In genomic region chr3:168096210-168096795, GRCh38 we compare ENCODE assay signal across 2 cellular contexts.
TF ChIP-seq lines count a peak whose summit lies in the region.

No MANE protein-coding gene starts in this region.

TF ChIP-seq in GM23338, 12 proteins besides CTCF, POLR2A, EP300 and RAD21:
- TF ChIP-seq CREB1 (CRISPR knock-in tag; IDR thresholded peaks at IDR 0.05; ENCODE audit: low read depth) (no peak), POLR2AphosphoS5 (IDR thresholded peaks at IDR 0.05; ENCODE audit: low read depth) (no peak; the same call in 1 of the 2 replicates), ZNF114 (CRISPR knock-in tag; IDR thresholded peaks at IDR 0.05) (no peak), EZH2 (IDR thresholded peaks at IDR 0.05; ENCODE audit: low read depth, unreplicated experiment) (no peak), REST (IDR thresholded peaks at IDR 0.05; ENCODE audit: unreplicated experiment) (no peak), STAT1 (IDR thresholded peaks at IDR 0.05; ENCODE audit: unreplicated experiment) (no peak), ZNF462 (CRISPR knock-in tag; IDR thresholded peaks at IDR 0.05) (no peak), EZH2phosphoT487 (IDR thresholded peaks at IDR 0.05; ENCODE audit: unreplicated experiment) (no peak), JUNB (IDR thresholded peaks at IDR 0.05; ENCODE audit: unreplicated experiment) (no peak), NANOG (IDR thresholded peaks at IDR 0.05; ENCODE audit: borderline replicate concordance) (no peak)
- TF ChIP-seq, protein P1, sequence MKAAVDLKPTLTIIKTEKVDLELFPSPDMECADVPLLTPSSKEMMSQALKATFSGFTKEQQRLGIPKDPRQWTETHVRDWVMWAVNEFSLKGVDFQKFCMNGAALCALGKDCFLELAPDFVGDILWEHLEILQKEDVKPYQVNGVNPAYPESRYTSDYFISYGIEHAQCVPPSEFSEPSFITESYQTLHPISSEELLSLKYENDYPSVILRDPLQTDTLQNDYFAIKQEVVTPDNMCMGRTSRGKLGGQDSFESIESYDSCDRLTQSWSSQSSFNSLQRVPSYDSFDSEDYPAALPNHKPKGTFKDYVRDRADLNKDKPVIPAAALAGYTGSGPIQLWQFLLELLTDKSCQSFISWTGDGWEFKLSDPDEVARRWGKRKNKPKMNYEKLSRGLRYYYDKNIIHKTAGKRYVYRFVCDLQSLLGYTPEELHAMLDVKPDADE (IDR thresholded peaks at IDR 0.05): no peak

TF ChIP-seq in GM12878, 131 proteins besides CTCF, POLR2A, EP300 and RAD21:
- TF ChIP-seq HDGF (IDR thresholded peaks at IDR 0.05): peak; percentile 21; the same call in 1 of the 2 replicates
- 0 out of 2 replicates have a peak, but pooled peaks have one; percentile 6 for TF ChIP-seq GABPA (IDR thresholded peaks at IDR 0.05; ENCODE audit: low read depth)
- peak; percentile 66; the same call in 1 of the 2 replicates for TF ChIP-seq NBN (IDR thresholded peaks at IDR 0.05)
- TF ChIP-seq IRF4 (IDR thresholded peaks at IDR 0.05; ENCODE audit: low read depth, low read length): peak; percentile 68
- no peak for TF ChIP-seq JUNB (IDR thresholded peaks at IDR 0.05)
- TF ChIP-seq ZBTB40 (IDR thresholded peaks at IDR 0.05; ENCODE audit: borderline replicate concordance): no peak
- TF ChIP-seq, protein P2, sequence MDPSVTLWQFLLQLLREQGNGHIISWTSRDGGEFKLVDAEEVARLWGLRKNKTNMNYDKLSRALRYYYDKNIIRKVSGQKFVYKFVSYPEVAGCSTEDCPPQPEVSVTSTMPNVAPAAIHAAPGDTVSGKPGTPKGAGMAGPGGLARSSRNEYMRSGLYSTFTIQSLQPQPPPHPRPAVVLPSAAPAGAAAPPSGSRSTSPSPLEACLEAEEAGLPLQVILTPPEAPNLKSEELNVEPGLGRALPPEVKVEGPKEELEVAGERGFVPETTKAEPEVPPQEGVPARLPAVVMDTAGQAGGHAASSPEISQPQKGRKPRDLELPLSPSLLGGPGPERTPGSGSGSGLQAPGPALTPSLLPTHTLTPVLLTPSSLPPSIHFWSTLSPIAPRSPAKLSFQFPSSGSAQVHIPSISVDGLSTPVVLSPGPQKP (IDR thresholded peaks at IDR 0.05; ENCODE audit: low read depth, low read length): no peak
- peak; percentile 60 for TF ChIP-seq RAD51 (IDR thresholded peaks at IDR 0.05)
- TF ChIP-seq POU2F2 (IDR thresholded peaks at IDR 0.05; ENCODE audit: borderline replicate concordance, low read depth, low read length): peak; percentile 44; the same call in 1 of the 3 replicates
- TF ChIP-seq BHLHE40 (IDR thresholded peaks at IDR 0.05; ENCODE audit: borderline replicate concordance in 1 of 2, low read depth in 2 of 2, low read length in 1 of 2): peak; percentile 73 to 79; a peak in 3 of 4 replicates
- TF ChIP-seq ESRRA (IDR thresholded peaks at IDR 0.05; ENCODE audit: low read length): no peak
- TF ChIP-seq, protein P3, sequence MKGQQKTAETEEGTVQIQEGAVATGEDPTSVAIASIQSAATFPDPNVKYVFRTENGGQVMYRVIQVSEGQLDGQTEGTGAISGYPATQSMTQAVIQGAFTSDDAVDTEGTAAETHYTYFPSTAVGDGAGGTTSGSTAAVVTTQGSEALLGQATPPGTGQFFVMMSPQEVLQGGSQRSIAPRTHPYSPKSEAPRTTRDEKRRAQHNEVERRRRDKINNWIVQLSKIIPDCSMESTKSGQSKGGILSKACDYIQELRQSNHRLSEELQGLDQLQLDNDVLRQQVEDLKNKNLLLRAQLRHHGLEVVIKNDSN (IDR thresholded peaks at IDR 0.05; ENCODE audit: borderline replicate concordance, extremely low read length, insufficient read depth, low read depth, low read length): peak; percentile 49
- no peak for TF ChIP-seq SUZ12 (IDR thresholded peaks at IDR 0.05; ENCODE audit: unreplicated experiment)
- TF ChIP-seq MYC (IDR thresholded peaks at IDR 0.05; ENCODE audit: insufficient read depth, insufficient read length, insufficient replicate concordance, low read length, severe bottlenecking): peak; percentile 83
- no peak for TF ChIP-seq HDAC6 (IDR thresholded peaks at IDR 0.05; ENCODE audit: unreplicated experiment)
- peak; percentile 23; the same call in 1 of the 2 replicates for TF ChIP-seq MTA2 (IDR thresholded peaks at IDR 0.05; ENCODE audit: low read depth)
- TF ChIP-seq MXI1 (IDR thresholded peaks at IDR 0.05; ENCODE audit: low read depth, low read length): peak; percentile 85
- TF ChIP-seq PAX5 (IDR thresholded peaks at IDR 0.05; ENCODE audit: borderline replicate concordance, low read depth, low read length): peak; percentile 59; the same call in 1 of the 2 replicates
